In genomic region chr5:172855597-172856292, GRCh38 we compare ENCODE assay signal across 10 cellular contexts. TPM values are rescaled to one million over a fixed set of nuclear protein-coding genes. Genes with fewer than 3 reads are reported as not detected.
DNase-seq lines count a peak whose midpoint lies in the region; ATAC-seq and TF ChIP-seq lines count a peak whose summit lies in the region.
"Had no signal": no experiment of that assay in that cellular context is flagged by ENCODE, and none has a peak within 500 bp of the region (broad histone marks: within the 10 kb centered on the region; RNA-seq: fewer than 3 reads in every experiment).

No MANE protein-coding gene starts in this region.

- peak in 1 of 2 donors; percentile 57 for TF ChIP-seq POLR2A in adrenal gland (IDR thresholded peaks at IDR 0.05)

- H4K20me1 ChIP-seq in Karpas-422 (ENCODE audit: insufficient read depth, low read depth, low read length) = peaks cover 13% of the 10 kb centered on the region

- 36 to 42% (median 40%) methylated on average over 14 to 18 of the region's 18 CpGs for WGBS in adrenal gland, 4 donors

- H3K4me1 ChIP-seq in BE2C (peaks cover 9% of the 10 kb centered on the region), adrenal gland (replicated peaks in 1 of 2) (peaks cover 44 to 70% of the 10 kb centered on the region in 2 donors), right atrium auricular region (peaks cover 2 to 77% of the 10 kb centered on the region in 2 donors), rectal smooth muscle tissue (ENCODE audit: control insufficient read depth, insufficient read depth, low read length) (peaks cover 35% of the 10 kb centered on the region), Karpas-422 (ENCODE audit: low read length) (no peaks in the 10 kb centered on the region)

- H3K4me3 ChIP-seq in BE2C (ENCODE audit: low read depth, low read length) (no peak overlapping the region), adrenal gland (no peak overlapping the region), right atrium auricular region (no peak overlapping the region), rectal smooth muscle tissue (ENCODE audit: low read length) (no peak overlapping the region), Karpas-422 (ENCODE audit: low read length) (no peak overlapping the region)
- H3K4me3 ChIP-seq: GM12878 had no signal

- peak; percentile 28 for DNase-seq in BE2C
- DNase-seq in adrenal gland = peak; percentile 73 to 88 (median 85)
- peak; percentile 79 for DNase-seq in right atrium auricular region (ENCODE audit: low spot score)
- no peak for DNase-seq in stimulated activated CD4-positive, alpha-beta T cell treated with anti-CD3 and anti-CD28 coated beads, Interleukin-2, amount 100 ng/mL, for 24 hours
- no peak for DNase-seq in AML-193 (lab: John Stamatoyannopoulos, UW)
- no peak for DNase-seq in Karpas-422
- DNase-seq: NCI-H1092 treated with DMSO at 0.1 percent for 48 hours had no signal

- no peak for TF ChIP-seq CTCF in BE2C (IDR thresholded peaks at IDR 0.05; ENCODE audit: low read depth, low read length)
- TF ChIP-seq CTCF in adrenal gland (IDR thresholded peaks at IDR 0.05) = no peak
- TF ChIP-seq CTCF in right atrium auricular region (IDR thresholded peaks at IDR 0.05) = no peak

- H2AFZ ChIP-seq in Karpas-422 (ENCODE audit: low read length) = no peak overlapping the region

- intact Hi-C loops in adrenal gland (cut with DNase I) = no loop called here

- no peak overlapping the region for H3K9ac ChIP-seq in rectal smooth muscle tissue (ENCODE audit: low read length)
- no peak overlapping the region for H3K9ac ChIP-seq in Karpas-422 (ENCODE audit: low read length)

- H3K9me2 ChIP-seq in Karpas-422 (replicated peaks; ENCODE audit: insufficient read depth, low read length) = no peaks in the 10 kb centered on the region

- H3K9me3 ChIP-seq in BE2C (no peaks in the 10 kb centered on the region), adrenal gland (replicated peaks in 1 of 3) (no peaks in the 10 kb centered on the region), right atrium auricular region (no peaks in the 10 kb centered on the region), Karpas-422 (ENCODE audit: low read length) (no peaks in the 10 kb centered on the region)

- ATAC-seq in GM19324 (IDR thresholded peaks at IDR 0.05; ENCODE audit: low FRiP score, unreplicated experiment) = no peak
- ATAC-seq: GM12878 had no signal

- no peak overlapping the region for H3K4me2 ChIP-seq in Karpas-422 (ENCODE audit: low read depth, low read length, poor library complexity, severe bottlenecking)

- no peaks in the 10 kb centered on the region for H3K27me3 ChIP-seq in BE2C
- no peaks in the 10 kb centered on the region for H3K27me3 ChIP-seq in adrenal gland
- no peaks in the 10 kb centered on the region for H3K27me3 ChIP-seq in right atrium auricular region
- no peaks in the 10 kb centered on the region for H3K27me3 ChIP-seq in rectal smooth muscle tissue (ENCODE audit: control insufficient read depth, insufficient read depth, low read length)
- no peaks in the 10 kb centered on the region for H3K27me3 ChIP-seq in Karpas-422 (ENCODE audit: low read length)

- H3K27ac ChIP-seq in adrenal gland (peak overlapping the region; percentile 18 to 99 (median 86)), right atrium auricular region (peak overlapping the region; percentile 79 to 85), rectal smooth muscle tissue (ENCODE audit: low read depth, low read length) (peak overlapping the region; percentile 18), Karpas-422 (ENCODE audit: low read length) (no peak overlapping the region)

- peaks cover 13% of the 10 kb centered on the region for H3K79me2 ChIP-seq in Karpas-422 (ENCODE audit: low read length)

- H3K36me3 ChIP-seq in BE2C = peaks cover 2% of the 10 kb centered on the region; the same call in 1 of the 2 replicates
- H3K36me3 ChIP-seq in adrenal gland (replicated peaks in 1 of 2) = no peaks in the 10 kb centered on the region
- no peaks in the 10 kb centered on the region for H3K36me3 ChIP-seq in right atrium auricular region
- H3K36me3 ChIP-seq in rectal smooth muscle tissue (ENCODE audit: control insufficient read depth, insufficient read depth, low read length) = no peaks in the 10 kb centered on the region
- no peaks in the 10 kb centered on the region for H3K36me3 ChIP-seq in Karpas-422 (ENCODE audit: insufficient read depth, low read length)

RNA-seq across cellular contexts. Expression of gene ERGIC1, which starts 21.7 kb away (rescaled TPM):
- 103 TPM for polyA plus RNA-seq in BE2C (2012; ENCODE audit: insufficient read depth, insufficient read length, low read depth)
- total RNA-seq in adrenal gland (100 to 1,000 TPM; 108 to 410 (median 254) TPM), right atrium auricular region (100 to 1,000 TPM in 1 of 2 donors, 10 to 100 TPM in 1; 70.7 to 113 TPM)
- 100 to 1,000 TPM in 2 of 3 donors, 10 to 100 TPM in 1; 71.9 to 450 (median 103) TPM for polyA plus RNA-seq in adrenal gland
- 54.4 and 67.2 TPM in 2 replicates for total RNA-seq in Karpas-422 (2014; rRNA removed; shearing (Covaris generic); ENCODE audit: low replicate concordance)

Comparison
In these comparisons a context has a peak if more than half of its experiments do, and no peak if none do; other contexts are left out.
1. DNase-seq: peak in BE2C (single experiment), adrenal gland (7 of 7) and right atrium auricular region (single experiment); none in stimulated activated CD4-positive, alpha-beta T cell treated with anti-CD3 and anti-CD28 coated beads, Interleukin-2, amount 100 ng/mL, for 24 hours (0 of 2), AML-193 (0 of 2) and Karpas-422 (single experiment).